ENCODE assay signal across 17 cellular contexts in the genomic region with DNA sequence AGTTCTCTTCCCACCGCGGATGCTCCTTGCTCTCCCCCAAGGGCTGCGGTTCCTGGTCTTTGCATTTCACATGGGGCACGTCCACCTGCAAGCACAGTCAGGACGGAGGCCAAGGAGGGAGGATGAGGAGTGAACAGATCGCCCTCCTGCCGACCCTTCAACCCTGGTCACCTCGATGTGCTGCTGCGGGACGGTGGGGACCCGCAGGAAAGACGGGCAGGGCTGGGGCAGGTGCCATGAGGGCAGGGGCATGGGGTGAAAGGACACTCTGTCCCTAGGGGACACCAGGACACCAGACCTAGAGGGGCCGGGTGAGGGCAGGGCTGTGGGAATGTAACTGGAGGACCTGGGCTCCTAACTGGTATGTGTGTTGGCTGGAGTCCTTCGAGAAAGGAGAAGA. TPM values are rescaled to one million over a fixed set of nuclear protein-coding genes. Genes with fewer than 3 reads are reported as not detected.
DNase-seq lines count a peak whose midpoint lies in the region; ATAC-seq and TF ChIP-seq lines count a peak whose summit lies in the region.
"Had no signal": no experiment of that assay in that cellular context is flagged by ENCODE, and none has a peak within 500 bp of the region (broad histone marks: within the 10 kb centered on the region; RNA-seq: fewer than 3 reads in every experiment).

No MANE protein-coding gene starts in this region.

- H3K27me3 Mint-ChIP-seq in activated naive CD4-positive, alpha-beta T cell treated with anti-CD3 and anti-CD28 coated beads, Interleukin-2, amount 10 ng/mL, durations not matched to agents 7 days and 5 days: peaks cover 6% of the 10 kb centered on the region
- H3K27me3 Mint-ChIP-seq in activated CD4-positive, alpha-beta memory T cell treated with anti-CD3 and anti-CD28 coated beads, Interleukin-2, amount 10 ng/mL, durations not matched to agents 7 days and 5 days: no peaks in the 10 kb centered on the region
- H3K27me3 Mint-ChIP-seq in glutamatergic neuron (ENCODE audit: unreplicated experiment): peaks cover 6% of the 10 kb centered on the region
- no peaks in the 10 kb centered on the region for H3K27me3 Mint-ChIP-seq in stimulated activated naive CD8-positive, alpha-beta T cell treated with anti-CD3 and anti-CD28 coated beads, Interleukin-15, amount 100 ng/mL, for 72 hours

- ATAC-seq in stimulated activated naive CD8-positive, alpha-beta T cell treated with anti-CD3 and anti-CD28 coated beads, Interleukin-15, amount 100 ng/mL, for 72 hours: no peak
- ATAC-seq in HG03520 (IDR thresholded peaks at IDR 0.05; ENCODE audit: unreplicated experiment) (no peak), GM18861 (IDR thresholded peaks at IDR 0.05; ENCODE audit: unreplicated experiment) (no peak)

- no peak for TF ChIP-seq CTCF in glutamatergic neuron (IDR thresholded peaks at IDR 0.05; ENCODE audit: partially characterized antibody, unreplicated experiment)

- DNase-seq in activated naive CD4-positive, alpha-beta T cell treated with anti-CD3 and anti-CD28 coated beads, Interleukin-2, amount 10 ng/mL, durations not matched to agents 7 days and 5 days: no peak
- no peak for DNase-seq in activated naive CD4-positive, alpha-beta T cell treated with anti-CD3 and anti-CD28 coated beads, Interleukin-2, amount 50 U/mL, for 16 hours
- DNase-seq in activated CD4-positive, alpha-beta memory T cell treated with anti-CD3 and anti-CD28 coated beads, Interleukin-2, amount 10 ng/mL, durations not matched to agents 7 days and 5 days: no peak
- DNase-seq in glutamatergic neuron (no peak), cerebellar nuclear complex (lab: John Stamatoyannopoulos, UW) (no peak)
- no peak for DNase-seq in stimulated activated naive CD8-positive, alpha-beta T cell treated with anti-CD3 and anti-CD28 coated beads, Interleukin-15, amount 100 ng/mL, for 72 hours
- DNase-seq: effector memory CD4-positive, alpha-beta T cell; GF-D8; heart right ventricle; NCI-H187 treated with DMSO at 0.1 percent for 48 hours; NCI-H446 had no signal

- POLR2A ChIA-PET in activated CD4-positive, alpha-beta memory T cell treated with anti-CD3 and anti-CD28 coated beads, Interleukin-2, amount 10 ng/mL, durations not matched to agents 7 days and 5 days (lab: Charles Lee): interaction anchor here (0.6 kb wide), 1 partner anchor 127 kb away, joined by 3 read pairs; a partner anchor contains a TSS

- H3K4me1 Mint-ChIP-seq in activated naive CD4-positive, alpha-beta T cell treated with anti-CD3 and anti-CD28 coated beads, Interleukin-2, amount 10 ng/mL, durations not matched to agents 7 days and 5 days: peaks cover 43% of the 10 kb centered on the region
- peaks cover 45% of the 10 kb centered on the region for H3K4me1 Mint-ChIP-seq in activated CD4-positive, alpha-beta memory T cell treated with anti-CD3 and anti-CD28 coated beads, Interleukin-2, amount 10 ng/mL, durations not matched to agents 7 days and 5 days
- H3K4me1 Mint-ChIP-seq in glutamatergic neuron (ENCODE audit: low read depth, unreplicated experiment): peaks cover 9% of the 10 kb centered on the region
- H3K4me1 Mint-ChIP-seq in stimulated activated naive CD8-positive, alpha-beta T cell treated with anti-CD3 and anti-CD28 coated beads, Interleukin-15, amount 100 ng/mL, for 72 hours: peaks cover 48% of the 10 kb centered on the region

- CTCF ChIA-PET in activated naive CD4-positive, alpha-beta T cell treated with anti-CD3 and anti-CD28 coated beads, Interleukin-2, amount 10 ng/mL, durations not matched to agents 7 days and 5 days (lab: Charles Lee): no interaction called here
- CTCF ChIA-PET in activated CD4-positive, alpha-beta memory T cell treated with anti-CD3 and anti-CD28 coated beads, Interleukin-2, amount 10 ng/mL, durations not matched to agents 7 days and 5 days (lab: Charles Lee): interaction anchor here (0.7 to 1.2 kb wide), 2 partner anchors 14 to 19 kb away, joined by 3 read pairs; no protein-coding TSS in a partner anchor

- H3K36me3 Mint-ChIP-seq in activated naive CD4-positive, alpha-beta T cell treated with anti-CD3 and anti-CD28 coated beads, Interleukin-2, amount 10 ng/mL, durations not matched to agents 7 days and 5 days: peaks cover 16% of the 10 kb centered on the region
- H3K36me3 Mint-ChIP-seq in activated CD4-positive, alpha-beta memory T cell treated with anti-CD3 and anti-CD28 coated beads, Interleukin-2, amount 10 ng/mL, durations not matched to agents 7 days and 5 days (ENCODE audit: low read depth): peaks cover 16% of the 10 kb centered on the region
- H3K36me3 Mint-ChIP-seq in glutamatergic neuron (ENCODE audit: unreplicated experiment): peaks cover 6% of the 10 kb centered on the region

- H3K4me3 Mint-ChIP-seq in activated naive CD4-positive, alpha-beta T cell treated with anti-CD3 and anti-CD28 coated beads, Interleukin-2, amount 10 ng/mL, durations not matched to agents 7 days and 5 days: peak overlapping the region; percentile 76
- peak overlapping the region; percentile 17 for H3K4me3 Mint-ChIP-seq in activated CD4-positive, alpha-beta memory T cell treated with anti-CD3 and anti-CD28 coated beads, Interleukin-2, amount 10 ng/mL, durations not matched to agents 7 days and 5 days
- H3K4me3 Mint-ChIP-seq in glutamatergic neuron (ENCODE audit: unreplicated experiment): peak overlapping the region; percentile 14
- H3K4me3 Mint-ChIP-seq in stimulated activated naive CD8-positive, alpha-beta T cell treated with anti-CD3 and anti-CD28 coated beads, Interleukin-15, amount 100 ng/mL, for 72 hours: peak overlapping the region; percentile 80 to 84

- peak overlapping the region; percentile 92 for H3K27ac Mint-ChIP-seq in activated naive CD4-positive, alpha-beta T cell treated with anti-CD3 and anti-CD28 coated beads, Interleukin-2, amount 10 ng/mL, durations not matched to agents 7 days and 5 days
- peak overlapping the region; percentile 78 for H3K27ac Mint-ChIP-seq in activated CD4-positive, alpha-beta memory T cell treated with anti-CD3 and anti-CD28 coated beads, Interleukin-2, amount 10 ng/mL, durations not matched to agents 7 days and 5 days
- H3K27ac Mint-ChIP-seq in glutamatergic neuron (ENCODE audit: unreplicated experiment): no peak overlapping the region
- H3K27ac Mint-ChIP-seq in stimulated activated naive CD8-positive, alpha-beta T cell treated with anti-CD3 and anti-CD28 coated beads, Interleukin-15, amount 100 ng/mL, for 72 hours: peak overlapping the region in 1 of 2 donors; percentile 97

- H3K9me3 Mint-ChIP-seq in activated naive CD4-positive, alpha-beta T cell treated with anti-CD3 and anti-CD28 coated beads, Interleukin-2, amount 10 ng/mL, durations not matched to agents 7 days and 5 days: peaks cover 4% of the 10 kb centered on the region
- H3K9me3 Mint-ChIP-seq in activated CD4-positive, alpha-beta memory T cell treated with anti-CD3 and anti-CD28 coated beads, Interleukin-2, amount 10 ng/mL, durations not matched to agents 7 days and 5 days: no peaks in the 10 kb centered on the region
- peaks cover 15% of the 10 kb centered on the region for H3K9me3 Mint-ChIP-seq in glutamatergic neuron (ENCODE audit: unreplicated experiment)
- H3K9me3 Mint-ChIP-seq in stimulated activated naive CD8-positive, alpha-beta T cell treated with anti-CD3 and anti-CD28 coated beads, Interleukin-15, amount 100 ng/mL, for 72 hours: peaks cover 0 to 5% of the 10 kb centered on the region in 2 donors

RNA-seq across cellular contexts. Expression of a gene that starts 0.8 kb away (rescaled TPM):
- 1 to 10 TPM; 3.9 to 4.9 TPM for total RNA-seq in activated CD4-positive, alpha-beta memory T cell treated with anti-CD3 and anti-CD28 coated beads, Interleukin-2, amount 10 ng/mL, durations not matched to agents 7 days and 5 days
- total RNA-seq in glutamatergic neuron (ENCODE audit: unreplicated experiment): 0.59 TPM
- total RNA-seq: cardiac septum, lung, right atrium auricular region, subcutaneous adipose tissue had no signal

RNA-seq across cellular contexts. Expression of a gene that starts 15.3 kb away (rescaled TPM):
- 10 to 100 TPM; 72.4 to 74.9 TPM for total RNA-seq in activated CD4-positive, alpha-beta memory T cell treated with anti-CD3 and anti-CD28 coated beads, Interleukin-2, amount 10 ng/mL, durations not matched to agents 7 days and 5 days
- total RNA-seq in glutamatergic neuron (ENCODE audit: unreplicated experiment): 71.6 TPM

RNA-seq across cellular contexts. Expression of a gene that starts 20.2 kb away (rescaled TPM):
- total RNA-seq in activated CD4-positive, alpha-beta memory T cell treated with anti-CD3 and anti-CD28 coated beads, Interleukin-2, amount 10 ng/mL, durations not matched to agents 7 days and 5 days: 100 to 1,000 TPM; 640 to 660 TPM
- total RNA-seq in glutamatergic neuron (ENCODE audit: unreplicated experiment): 543 TPM

RNA-seq across cellular contexts. Expression of a gene that starts 27.3 kb away (rescaled TPM):
- total RNA-seq in activated CD4-positive, alpha-beta memory T cell treated with anti-CD3 and anti-CD28 coated beads, Interleukin-2, amount 10 ng/mL, durations not matched to agents 7 days and 5 days: 10 to 100 TPM; 23.3 to 25.1 TPM
- total RNA-seq in glutamatergic neuron (ENCODE audit: unreplicated experiment): 34.2 TPM

RNA-seq across cellular contexts. Expression of a gene that starts 27.4 kb away (rescaled TPM):
- total RNA-seq in activated CD4-positive, alpha-beta memory T cell treated with anti-CD3 and anti-CD28 coated beads, Interleukin-2, amount 10 ng/mL, durations not matched to agents 7 days and 5 days: 100 to 1,000 TPM; 119 to 123 TPM
- total RNA-seq in glutamatergic neuron (ENCODE audit: unreplicated experiment): 62.1 TPM

Comparison
In these comparisons a context has a peak if more than half of its experiments do, and no peak if none do; other contexts are left out.
1. H3K4me3 Mint-ChIP-seq: peak in every context shown above with its lines; median percentile 82 in stimulated activated naive CD8-positive, alpha-beta T cell treated with anti-CD3 and anti-CD28 coated beads, Interleukin-15, amount 100 ng/mL, for 72 hours; 76 in activated naive CD4-positive, alpha-beta T cell treated with anti-CD3 and anti-CD28 coated beads, Interleukin-2, amount 10 ng/mL, durations not matched to agents 7 days and 5 days; 17 in activated CD4-positive, alpha-beta memory T cell treated with anti-CD3 and anti-CD28 coated beads, Interleukin-2, amount 10 ng/mL, durations not matched to agents 7 days and 5 days; 14 in glutamatergic neuron.